8 cellular contexts compared by ENCODE assay signal in the genomic region with DNA sequence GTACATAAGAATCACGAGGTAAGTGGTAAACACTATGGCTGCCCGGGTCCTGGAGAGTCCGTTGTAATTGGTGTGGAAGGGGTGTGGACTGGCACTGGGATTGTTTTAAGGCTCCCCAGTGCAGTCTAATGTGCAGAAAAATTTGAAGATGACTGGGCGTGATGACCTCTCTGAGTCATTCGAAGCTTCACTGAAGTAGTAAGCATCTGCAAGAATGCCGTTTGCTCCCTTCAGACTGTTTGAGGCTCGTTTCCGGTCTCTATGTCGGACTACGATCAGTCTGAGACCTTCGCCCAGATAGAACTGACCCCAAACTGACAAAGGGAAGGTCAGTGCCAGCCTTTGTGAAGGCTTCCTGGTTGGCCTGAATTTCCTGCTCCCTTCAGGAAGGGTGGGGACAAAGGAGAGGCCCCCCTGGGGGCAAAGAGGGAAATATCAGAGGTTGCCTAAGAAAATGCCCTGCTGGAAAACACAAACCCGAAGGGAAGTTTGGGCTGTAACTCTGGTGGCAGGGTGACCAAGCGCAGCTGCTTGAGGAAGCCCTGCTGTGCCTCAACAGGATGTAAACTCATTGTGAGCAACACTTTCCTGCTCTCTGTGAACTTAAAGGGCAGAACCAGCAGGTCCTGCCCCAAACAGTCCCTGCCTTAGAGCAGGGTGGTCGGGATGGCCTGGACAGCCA. TPM values are rescaled to one million over a fixed set of nuclear protein-coding genes. Genes with fewer than 3 reads are reported as not detected.
A peak's percentile ranks its signal among the peaks of the same experiment; 100 is the strongest.
DNase-seq lines count a peak whose midpoint lies in the region; ATAC-seq lines count a peak whose summit lies in the region.

No MANE protein-coding gene starts in this region.

- peak overlapping the region; percentile 93 for H3K27ac Mint-ChIP-seq in activated CD8-positive, alpha-beta memory T cell treated with anti-CD3 and anti-CD28 coated beads, Interleukin-2, amount 10 ng/mL, durations not matched to agents 7 days and 5 days

- peak; percentile 77 for DNase-seq in activated CD8-positive, alpha-beta memory T cell treated with anti-CD3 and anti-CD28 coated beads, Interleukin-2, amount 10 ng/mL, durations not matched to agents 7 days and 5 days
- peak; percentile 52 for DNase-seq in Right ventricle myocardium superior
- peak; percentile 55 for DNase-seq in stimulated activated CD4-positive, alpha-beta T cell treated with anti-CD3 and anti-CD28 coated beads, Interleukin-15, amount 100 ng/mL, for 24 hours
- no peak for DNase-seq in DMS114 treated with DMSO at 0.1 percent for 48 hours (lab: John Stamatoyannopoulos, UW; ENCODE audit: unreplicated experiment)
- no peak for DNase-seq in NCI-H526 treated with DMSO at 0.1 percent for 48 hours (lab: John Stamatoyannopoulos, UW)
- DNase-seq in RPMI8226, result no peak

- intact Hi-C loops in Right ventricle myocardium superior (cut with DNase I), result loop anchor here (10.0 kb wide), 1 partner anchor 609 kb away; no protein-coding TSS in a partner anchor

- H3K27me3 Mint-ChIP-seq in activated CD8-positive, alpha-beta memory T cell treated with anti-CD3 and anti-CD28 coated beads, Interleukin-2, amount 10 ng/mL, durations not matched to agents 7 days and 5 days, result no peaks in the 10 kb centered on the region

- H3K9me3 Mint-ChIP-seq in activated CD8-positive, alpha-beta memory T cell treated with anti-CD3 and anti-CD28 coated beads, Interleukin-2, amount 10 ng/mL, durations not matched to agents 7 days and 5 days (ENCODE audit: low read depth), result no peaks in the 10 kb centered on the region

- peaks cover 46% of the 10 kb centered on the region for H3K4me1 Mint-ChIP-seq in activated CD8-positive, alpha-beta memory T cell treated with anti-CD3 and anti-CD28 coated beads, Interleukin-2, amount 10 ng/mL, durations not matched to agents 7 days and 5 days

- CTCF ChIA-PET in activated CD8-positive, alpha-beta memory T cell treated with anti-CD3 and anti-CD28 coated beads, Interleukin-2, amount 10 ng/mL, durations not matched to agents 7 days and 5 days (lab: Charles Lee), result interaction anchor here (1.1 to 3.5 kb wide), 5 partner anchors 10 to 175 kb away, joined by 3 to 19 read pairs (median 4); no protein-coding TSS in a partner anchor

- ATAC-seq in GM18502 (IDR thresholded peaks at IDR 0.05; ENCODE audit: poor library complexity, unreplicated experiment) (peak; percentile 80), HG03439 (IDR thresholded peaks at IDR 0.05; ENCODE audit: unreplicated experiment) (peak; percentile 56), Right ventricle myocardium superior (ENCODE audit: poor library complexity) (peak; percentile 50)
- ATAC-seq in activated CD8-positive, alpha-beta memory T cell treated with anti-CD3 and anti-CD28 coated beads, Interleukin-2, amount 10 ng/mL, durations not matched to agents 7 days and 5 days, result peak; percentile 87

- peaks cover 2% of the 10 kb centered on the region for H3K36me3 Mint-ChIP-seq in activated CD8-positive, alpha-beta memory T cell treated with anti-CD3 and anti-CD28 coated beads, Interleukin-2, amount 10 ng/mL, durations not matched to agents 7 days and 5 days

- peak overlapping the region; percentile 49 for H3K4me3 Mint-ChIP-seq in activated CD8-positive, alpha-beta memory T cell treated with anti-CD3 and anti-CD28 coated beads, Interleukin-2, amount 10 ng/mL, durations not matched to agents 7 days and 5 days

RNA-seq across cellular contexts. Expression of a gene that starts 34.6 kb away (rescaled TPM):
- total RNA-seq in activated CD8-positive, alpha-beta memory T cell treated with anti-CD3 and anti-CD28 coated beads, Interleukin-2, amount 10 ng/mL, durations not matched to agents 7 days and 5 days, result 1 to 10 TPM; 5.2 to 6.2 TPM
- total RNA-seq in Right ventricle myocardium superior, result 10.3 TPM

RNA-seq across cellular contexts. Expression of a gene that starts 34.8 kb away (rescaled TPM):
- 10 to 100 TPM; 24.4 to 25.5 TPM for total RNA-seq in activated CD8-positive, alpha-beta memory T cell treated with anti-CD3 and anti-CD28 coated beads, Interleukin-2, amount 10 ng/mL, durations not matched to agents 7 days and 5 days
- total RNA-seq in Right ventricle myocardium superior, result 14.4 TPM

Comparison
In these comparisons a context has a peak if more than half of its experiments do, and no peak if none do; other contexts are left out.
1. DNase-seq: peak in activated CD8-positive, alpha-beta memory T cell treated with anti-CD3 and anti-CD28 coated beads, Interleukin-2, amount 10 ng/mL, durations not matched to agents 7 days and 5 days (single experiment), Right ventricle myocardium superior (single experiment) and stimulated activated CD4-positive, alpha-beta T cell treated with anti-CD3 and anti-CD28 coated beads, Interleukin-15, amount 100 ng/mL, for 24 hours (single experiment); none in DMS114 treated with DMSO at 0.1 percent for 48 hours (single experiment), NCI-H526 treated with DMSO at 0.1 percent for 48 hours (single experiment) and RPMI8226 (single experiment).
2. Peak in every context shown above with its lines, with median percentiles within 50 percentile points of each other: ATAC-seq.